Comparison of ENCODE assay signal across 1 cellular context in the genomic region with DNA sequence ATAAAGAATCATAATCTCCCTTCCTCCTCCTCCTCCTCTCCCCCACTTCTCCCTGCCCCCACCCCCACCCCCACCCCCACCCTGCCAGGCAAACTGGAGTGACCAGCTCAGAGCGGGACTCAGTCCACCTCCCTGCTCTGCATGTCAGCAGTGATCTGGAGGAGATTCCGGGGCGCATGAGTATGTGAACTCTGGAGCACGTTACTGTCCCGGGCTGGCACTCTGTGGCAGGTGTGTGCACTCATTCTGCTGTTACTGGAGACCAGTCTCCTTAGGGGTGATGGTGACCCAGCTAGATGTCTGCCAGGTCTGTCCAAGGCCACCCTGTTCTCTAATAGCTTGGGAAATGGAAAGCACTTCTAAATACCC.
TF ChIP-seq lines count a peak whose summit lies in the region.

No MANE protein-coding gene starts in this region.

TF ChIP-seq in HepG2, 621 proteins besides CTCF, POLR2A, EP300 and RAD21:
- no peak for TF ChIP-seq ELF1 (CRISPR knock-in tag; IDR thresholded peaks at IDR 0.05)
- no peak for TF ChIP-seq PLSCR1 (CRISPR knock-in tag; IDR thresholded peaks at IDR 0.05; ENCODE audit: borderline replicate concordance)
- no peak for TF ChIP-seq DMAP1 (CRISPR knock-in tag; IDR thresholded peaks at IDR 0.05)
- no peak for TF ChIP-seq NCOR1 (IDR thresholded peaks at IDR 0.05; ENCODE audit: borderline replicate concordance, low read length)
- TF ChIP-seq, protein P1, sequence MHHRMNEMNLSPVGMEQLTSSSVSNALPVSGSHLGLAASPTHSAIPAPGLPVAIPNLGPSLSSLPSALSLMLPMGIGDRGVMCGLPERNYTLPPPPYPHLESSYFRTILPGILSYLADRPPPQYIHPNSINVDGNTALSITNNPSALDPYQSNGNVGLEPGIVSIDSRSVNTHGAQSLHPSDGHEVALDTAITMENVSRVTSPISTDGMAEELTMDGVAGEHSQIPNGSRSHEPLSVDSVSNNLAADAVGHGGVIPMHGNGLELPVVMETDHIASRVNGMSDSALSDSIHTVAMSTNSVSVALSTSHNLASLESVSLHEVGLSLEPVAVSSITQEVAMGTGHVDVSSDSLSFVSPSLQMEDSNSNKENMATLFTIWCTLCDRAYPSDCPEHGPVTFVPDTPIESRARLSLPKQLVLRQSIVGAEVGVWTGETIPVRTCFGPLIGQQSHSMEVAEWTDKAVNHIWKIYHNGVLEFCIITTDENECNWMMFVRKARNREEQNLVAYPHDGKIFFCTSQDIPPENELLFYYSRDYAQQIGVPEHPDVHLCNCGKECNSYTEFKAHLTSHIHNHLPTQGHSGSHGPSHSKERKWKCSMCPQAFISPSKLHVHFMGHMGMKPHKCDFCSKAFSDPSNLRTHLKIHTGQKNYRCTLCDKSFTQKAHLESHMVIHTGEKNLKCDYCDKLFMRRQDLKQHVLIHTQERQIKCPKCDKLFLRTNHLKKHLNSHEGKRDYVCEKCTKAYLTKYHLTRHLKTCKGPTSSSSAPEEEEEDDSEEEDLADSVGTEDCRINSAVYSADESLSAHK (CRISPR knock-in tag; IDR thresholded peaks at IDR 0.05; ENCODE audit: borderline replicate concordance), result no peak
- no peak for TF ChIP-seq GTF2F1 (IDR thresholded peaks at IDR 0.05; ENCODE audit: low read length)
- no peak for TF ChIP-seq ZNF609 (CRISPR knock-in tag; IDR thresholded peaks at IDR 0.05; ENCODE audit: borderline replicate concordance)
- TF ChIP-seq ZNF777 (CRISPR knock-in tag; IDR thresholded peaks at IDR 0.05), result no peak
- TF ChIP-seq, protein P2, sequence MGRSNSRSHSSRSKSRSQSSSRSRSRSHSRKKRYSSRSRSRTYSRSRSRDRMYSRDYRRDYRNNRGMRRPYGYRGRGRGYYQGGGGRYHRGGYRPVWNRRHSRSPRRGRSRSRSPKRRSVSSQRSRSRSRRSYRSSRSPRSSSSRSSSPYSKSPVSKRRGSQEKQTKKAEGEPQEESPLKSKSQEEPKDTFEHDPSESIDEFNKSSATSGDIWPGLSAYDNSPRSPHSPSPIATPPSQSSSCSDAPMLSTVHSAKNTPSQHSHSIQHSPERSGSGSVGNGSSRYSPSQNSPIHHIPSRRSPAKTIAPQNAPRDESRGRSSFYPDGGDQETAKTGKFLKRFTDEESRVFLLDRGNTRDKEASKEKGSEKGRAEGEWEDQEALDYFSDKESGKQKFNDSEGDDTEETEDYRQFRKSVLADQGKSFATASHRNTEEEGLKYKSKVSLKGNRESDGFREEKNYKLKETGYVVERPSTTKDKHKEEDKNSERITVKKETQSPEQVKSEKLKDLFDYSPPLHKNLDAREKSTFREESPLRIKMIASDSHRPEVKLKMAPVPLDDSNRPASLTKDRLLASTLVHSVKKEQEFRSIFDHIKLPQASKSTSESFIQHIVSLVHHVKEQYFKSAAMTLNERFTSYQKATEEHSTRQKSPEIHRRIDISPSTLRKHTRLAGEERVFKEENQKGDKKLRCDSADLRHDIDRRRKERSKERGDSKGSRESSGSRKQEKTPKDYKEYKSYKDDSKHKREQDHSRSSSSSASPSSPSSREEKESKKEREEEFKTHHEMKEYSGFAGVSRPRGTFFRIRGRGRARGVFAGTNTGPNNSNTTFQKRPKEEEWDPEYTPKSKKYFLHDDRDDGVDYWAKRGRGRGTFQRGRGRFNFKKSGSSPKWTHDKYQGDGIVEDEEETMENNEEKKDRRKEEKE (IDR thresholded peaks at IDR 0.05), result no peak
- TF ChIP-seq ZNF576 (CRISPR knock-in tag; IDR thresholded peaks at IDR 0.05), result no peak
TF ChIP-seq in HepG2: peak in this region for 0.
